18 cellular contexts compared by ENCODE assay signal in the genomic region with DNA sequence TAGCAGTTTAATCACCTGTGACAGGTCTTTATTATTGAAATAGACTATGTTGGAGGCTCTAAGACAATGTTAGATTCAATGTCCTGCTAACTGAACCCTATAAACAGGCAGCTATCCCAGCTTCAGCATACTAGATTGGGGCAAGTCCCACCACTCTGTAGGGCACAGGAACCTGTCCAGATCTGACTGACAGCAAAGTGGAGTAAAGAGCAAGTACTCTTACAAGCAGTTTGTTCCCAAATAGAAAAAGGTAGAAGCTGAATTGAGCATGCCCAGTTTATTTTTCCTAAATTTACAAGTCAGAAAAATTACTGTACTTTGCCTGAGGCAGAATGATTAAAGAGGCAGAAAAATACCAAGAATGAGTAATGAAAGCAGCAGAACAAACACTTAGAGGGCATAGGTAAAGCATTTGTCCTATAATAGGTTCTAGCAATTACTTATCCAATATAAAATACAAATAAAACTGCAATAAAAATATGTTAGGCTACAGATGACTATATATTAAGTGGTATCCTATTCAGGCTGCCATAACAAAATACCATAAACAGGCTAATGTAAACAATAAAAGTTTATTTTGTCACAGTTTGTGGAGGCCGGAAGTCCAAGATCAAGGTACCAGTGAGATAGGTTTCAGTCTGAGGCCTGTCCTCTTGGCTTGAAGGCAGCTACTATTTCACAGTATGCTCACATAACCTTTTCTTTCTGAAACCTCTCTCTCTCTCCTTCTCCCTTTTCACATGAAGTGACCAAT.
DNase-seq lines count a peak whose midpoint lies in the region; ATAC-seq and TF ChIP-seq lines count a peak whose summit lies in the region.
"Had no signal": no experiment of that assay in that cellular context is flagged by ENCODE, and none has a peak within 500 bp of the region (broad histone marks: within the 10 kb centered on the region; RNA-seq: fewer than 3 reads in every experiment).

No MANE protein-coding gene starts in this region.

- ATAC-seq in GM21825 (IDR thresholded peaks at IDR 0.05; ENCODE audit: unreplicated experiment) (no peak), HG02759 (IDR thresholded peaks at IDR 0.05; ENCODE audit: unreplicated experiment) (no peak)
- ATAC-seq: CD8-positive, alpha-beta T cell had no signal

- peak; percentile 21 for DNase-seq in HPDE6-E6E7 (ENCODE audit: extremely low spot score)
- DNase-seq in RPMI7951 (ENCODE audit: low read depth) = peak; percentile 20
- peak; percentile 29 for DNase-seq in dedifferentiated amniotic fluid mesenchymal stem cell (ENCODE audit: extremely low spot score)
- DNase-seq in KG1 (lab: John Stamatoyannopoulos, UW) = no peak
- no peak for DNase-seq in NCI-H1417 treated with DMSO at 0.1 percent for 48 hours (lab: John Stamatoyannopoulos, UW)
- DNase-seq: CD8-positive, alpha-beta T cell; DND-41; GF-D8; Kasumi-1; NCI-H187 treated with DMSO at 0.1 percent for 48 hours; NCI-H2171; NCI-H774; Peyer's patch; SIG-M5 had no signal

- H3K27ac ChIP-seq in 22Rv1 = peak overlapping the region; percentile 63
- H3K27ac ChIP-seq: BLaER1, Peyer's patch had no signal

- TF ChIP-seq CTCF in 22Rv1 (IDR thresholded peaks at IDR 0.05) = no peak

Comparison
In these comparisons a context has a peak if more than half of its experiments do, and no peak if none do; other contexts are left out.
1. DNase-seq: peak in HPDE6-E6E7 (single experiment), RPMI7951 (single experiment) and dedifferentiated amniotic fluid mesenchymal stem cell (single experiment); none in KG1 (single experiment) and NCI-H1417 treated with DMSO at 0.1 percent for 48 hours (single experiment).